In the genomic region with DNA sequence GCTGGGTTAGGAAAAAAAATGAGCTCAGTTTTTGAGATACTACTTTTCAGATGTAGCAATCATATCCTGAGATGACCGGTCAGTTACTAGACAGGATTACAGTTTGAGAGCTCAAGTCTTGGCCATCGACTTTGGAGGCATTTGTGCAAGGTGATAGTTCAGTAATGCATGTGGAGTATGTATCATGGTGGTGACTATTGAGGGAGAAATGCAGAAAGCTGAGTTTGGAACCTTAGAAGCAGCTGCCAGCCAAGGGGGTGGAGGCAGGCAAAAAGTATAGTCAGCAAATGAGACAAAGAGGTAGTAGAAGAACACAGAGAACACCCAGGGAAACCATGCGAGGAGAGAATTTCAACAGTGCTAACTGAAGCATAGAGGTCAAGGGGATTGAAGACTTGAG, we compare ENCODE assay signal across 14 cellular contexts. TPM values are rescaled to one million over a fixed set of nuclear protein-coding genes. Genes with fewer than 3 reads are reported as not detected.
A peak's percentile ranks its signal among the peaks of the same experiment; 100 is the strongest.
DNase-seq lines count a peak whose midpoint lies in the region; ATAC-seq and TF ChIP-seq lines count a peak whose summit lies in the region.
"Had no signal": no experiment of that assay in that cellular context is flagged by ENCODE, and none has a peak within 500 bp of the region (broad histone marks: within the 10 kb centered on the region; RNA-seq: fewer than 3 reads in every experiment).

No MANE protein-coding gene starts in this region.

- H3K4me3 Mint-ChIP-seq in nephron (no peak overlapping the region), CD14-positive monocyte (peak overlapping the region in 1 of 2 donors; percentile 17)
- H3K4me3 Mint-ChIP-seq: activated CD4-positive, alpha-beta memory T cell treated with anti-CD3 and anti-CD28 coated beads for 36 hours; neural progenitor cell; T-helper 2 cell treated with Interferon-gamma antibody and Interleukin-4, amounts not matched to agents 5 μg/mL and 100 μg/mL, for 36 hours had no signal

- H3K36me3 Mint-ChIP-seq in nephron (ENCODE audit: low read depth) (no peaks in the 10 kb centered on the region), CD14-positive monocyte (no peaks in the 10 kb centered on the region)
- H3K36me3 Mint-ChIP-seq: activated CD4-positive, alpha-beta memory T cell treated with anti-CD3 and anti-CD28 coated beads for 36 hours; neural progenitor cell had no signal

- intact Hi-C loops in CD14-positive monocyte (cut with micrococcal nuclease), result no loop called here

- H3K4me1 Mint-ChIP-seq in nephron (peaks cover 13% of the 10 kb centered on the region), CD14-positive monocyte (peaks cover 4% of the 10 kb centered on the region)

- peak overlapping the region; percentile 39 to 85 (median 62) for H3K27ac Mint-ChIP-seq in nephron
- no peak overlapping the region for H3K27ac Mint-ChIP-seq in CD14-positive monocyte
- H3K27ac Mint-ChIP-seq: activated CD4-positive, alpha-beta memory T cell treated with anti-CD3 and anti-CD28 coated beads for 36 hours; neural progenitor cell; T-helper 2 cell treated with Interferon-gamma antibody and Interleukin-4, amounts not matched to agents 5 μg/mL and 100 μg/mL, for 36 hours had no signal

- H3K9me3 Mint-ChIP-seq in nephron (no peaks in the 10 kb centered on the region), CD14-positive monocyte (no peaks in the 10 kb centered on the region)
- H3K9me3 Mint-ChIP-seq: activated CD4-positive, alpha-beta memory T cell treated with anti-CD3 and anti-CD28 coated beads for 36 hours; neural progenitor cell; T-helper 2 cell treated with Interferon-gamma antibody and Interleukin-4, amounts not matched to agents 5 μg/mL and 100 μg/mL, for 36 hours had no signal

- ATAC-seq in HG03565 (IDR thresholded peaks at IDR 0.05; ENCODE audit: unreplicated experiment), result no peak

- TF ChIP-seq CTCF in nephron (IDR thresholded peaks at IDR 0.05; ENCODE audit: unreplicated experiment in 3 of 3) (no peak), CD14-positive monocyte (IDR thresholded peaks at IDR 0.05) (no peak)

- DNase-seq in AG08395 (ENCODE audit: low spot score), result peak; percentile 71
- peak; percentile 59 for DNase-seq in M059J (ENCODE audit: low read depth)
- DNase-seq in dedifferentiated amniotic fluid mesenchymal stem cell (ENCODE audit: extremely low spot score), result peak; percentile 52
- DNase-seq in NCI-H187 treated with DMSO at 0.1 percent for 48 hours (lab: John Stamatoyannopoulos, UW), result no peak
- no peak for DNase-seq in SHP77 (lab: John Stamatoyannopoulos, UW)
- DNase-seq in CD14-positive monocyte (ENCODE audit: low spot score), result no peak
- DNase-seq: activated CD4-positive, alpha-beta memory T cell treated with anti-CD3 and anti-CD28 coated beads for 36 hours; NCI-H1417; NCI-H524; RPMI8226 had no signal

- H3K27me3 Mint-ChIP-seq in nephron (ENCODE audit: low read depth), result no peaks in the 10 kb centered on the region
- peaks cover 4 to 9% (median 7%) of the 10 kb centered on the region in 3 donors for H3K27me3 Mint-ChIP-seq in CD14-positive monocyte (ENCODE audit: low read depth in 3 of 3)

RNA-seq across cellular contexts. Expression of a gene that starts 48.7 kb away (rescaled TPM):
- 2.8 and 3.4 TPM in 2 replicates for total RNA-seq in M059J (2014; rRNA removed; shearing (Covaris generic))
- polyA plus RNA-seq in CD14-positive monocyte, result not detected

Comparison
In these comparisons a context has a peak if more than half of its experiments do, and no peak if none do; other contexts are left out.
1. DNase-seq: peak in AG08395 (single experiment), M059J (single experiment) and dedifferentiated amniotic fluid mesenchymal stem cell (single experiment); none in NCI-H187 treated with DMSO at 0.1 percent for 48 hours (single experiment), SHP77 (0 of 2) and CD14-positive monocyte (single experiment).
2. H3K27ac Mint-ChIP-seq: peak in nephron (3 of 3); none in CD14-positive monocyte (0 of 7).